ENCODE assay signal across 13 cellular contexts in genomic region chr9:77946969-77947368, GRCh38.
DNase-seq lines count a peak whose midpoint lies in the region; ATAC-seq and TF ChIP-seq lines count a peak whose summit lies in the region.
"Had no signal": no experiment of that assay in that cellular context is flagged by ENCODE, and none has a peak within 500 bp of the region (broad histone marks: within the 10 kb centered on the region; RNA-seq: fewer than 3 reads in every experiment).

No MANE protein-coding gene starts in this region.

- H3K36me3 ChIP-seq in SK-N-SH (replicated peaks in 1 of 2; ENCODE audit: control insufficient read depth in 1 of 2, insufficient read depth in 2 of 2, low read length in 1 of 2) (no peaks in the 10 kb centered on the region), PC-3 (ENCODE audit: low read depth, low read length) (no peaks in the 10 kb centered on the region), tibial artery (no peaks in the 10 kb centered on the region)
- H3K36me3 ChIP-seq: gastrocnemius medialis had no signal

- H3K9me2 ChIP-seq in SK-N-SH (no peaks in the 10 kb centered on the region), PC-3 (replicated peaks; ENCODE audit: low read length) (no peaks in the 10 kb centered on the region)

- H2AFZ ChIP-seq in SK-N-SH (ENCODE audit: low read depth) (no peak overlapping the region), PC-3 (ENCODE audit: low read length) (no peak overlapping the region)

- TF ChIP-seq CTCF in SK-N-SH (IDR thresholded peaks at IDR 0.05), result no peak
- TF ChIP-seq CTCF in PC-3 (conservative IDR thresholded peaks at IDR 0.05; ENCODE audit: low read depth, low read length), result no peak
- no peak for TF ChIP-seq CTCF in tibial artery (IDR thresholded peaks at IDR 0.05)
- TF ChIP-seq CTCF in GM13977 (IDR thresholded peaks at IDR 0.05; ENCODE audit: extremely low read depth, insufficient read depth, missing control alignments), result no peak

- H3K9ac ChIP-seq in SK-N-SH, result no peak overlapping the region
- H3K9ac ChIP-seq in PC-3 (ENCODE audit: low read length), result no peak overlapping the region

- peaks cover 26 to 37% of the 10 kb centered on the region in 2 experiments; a peak in 3 of 4 replicates for H3K4me1 ChIP-seq in SK-N-SH (ENCODE audit: control insufficient read depth in 1 of 2, insufficient read depth in 2 of 2, low read depth in 1 of 2, low read length in 1 of 2)
- H3K4me1 ChIP-seq in PC-3 (ENCODE audit: insufficient read depth, low read length), result peaks cover 8% of the 10 kb centered on the region
- peaks cover 13% of the 10 kb centered on the region for H3K4me1 ChIP-seq in right cardiac atrium (ENCODE audit: control insufficient read depth, insufficient read depth, low read length)
- peaks cover 12 to 94% (median 53%) of the 10 kb centered on the region in 4 donors for H3K4me1 ChIP-seq in tibial artery

- 88% methylated on average over 4 of the region's 4 CpGs for WGBS in SK-N-SH (ENCODE audit: low lambda C conversion rate)
- WGBS in right cardiac atrium, result 60% methylated on average over 4 of the region's 4 CpGs

- in situ Hi-C loops in GM13977 (cut with MboI; ENCODE audit: low pct_unique_long_range_greater_than_20kb, low sequenced_read_pairs, unreplicated experiment), result no loop called here

- H3F3A ChIP-seq in SK-N-SH (replicated peaks; ENCODE audit: insufficient read depth) (peaks cover 10% of the 10 kb centered on the region), PC-3 (ENCODE audit: low read length, unreplicated experiment) (no peaks in the 10 kb centered on the region)

- no peaks in the 10 kb centered on the region for H3K9me3 ChIP-seq in SK-N-SH
- no peaks in the 10 kb centered on the region for H3K9me3 ChIP-seq in PC-3 (ENCODE audit: low read length)
- H3K9me3 ChIP-seq in right cardiac atrium (ENCODE audit: control insufficient read depth, low read length), result no peaks in the 10 kb centered on the region
- H3K9me3 ChIP-seq in tibial artery, result no peaks in the 10 kb centered on the region
- H3K9me3 ChIP-seq: gastrocnemius medialis had no signal

- H3K4me2 ChIP-seq in SK-N-SH (no peak overlapping the region), PC-3 (ENCODE audit: low read length) (no peak overlapping the region)

- intact Hi-C loops in PC-3 (cut with micrococcal nuclease) (no loop called here), right cardiac atrium (cut with DNase I) (no loop called here), tibial artery (cut with DNase I; ENCODE audit: low total_unique reads) (no loop called here)

- CTCF ChIA-PET in SK-N-SH (lab: Yijun Ruan, JAX), result interaction anchor here (1.0 to 1.1 kb wide), 2 partner anchors 9 to 50 kb away, joined by 3 read pairs; no protein-coding TSS in a partner anchor
- CTCF ChIA-PET in PC-3 (lab: Charles Lee), result no interaction called here

- H3K27me3 ChIP-seq in SK-N-SH (ENCODE audit: insufficient read depth) (no peaks in the 10 kb centered on the region), PC-3 (ENCODE audit: low read length) (no peaks in the 10 kb centered on the region), right cardiac atrium (ENCODE audit: control insufficient read depth, insufficient read depth) (no peaks in the 10 kb centered on the region), tibial artery (no peaks in the 10 kb centered on the region)
- H3K27me3 ChIP-seq: gastrocnemius medialis had no signal

- no peak overlapping the region; a peak in 1 of 4 replicates for H3K27ac ChIP-seq in SK-N-SH (ENCODE audit: low read depth in 2 of 2, low read length in 1 of 2)
- no peak overlapping the region for H3K27ac ChIP-seq in PC-3 (ENCODE audit: low read length)
- no peak overlapping the region for H3K27ac ChIP-seq in right cardiac atrium (ENCODE audit: low read length)
- peak overlapping the region; percentile 47 to 54 for H3K27ac ChIP-seq in tibial artery
- H3K27ac ChIP-seq: gastrocnemius medialis had no signal

- no peak for TF ChIP-seq RAD21 in SK-N-SH (IDR thresholded peaks at IDR 0.05; ENCODE audit: low read length)

- no peak overlapping the region for H3K4me3 ChIP-seq in SK-N-SH (ENCODE audit: low read depth in 2 of 2, low read length in 1 of 2)
- no peak overlapping the region for H3K4me3 ChIP-seq in PC-3 (ENCODE audit: low read length)
- H3K4me3 ChIP-seq in right cardiac atrium (ENCODE audit: low read length), result no peak overlapping the region
- H3K4me3 ChIP-seq in tibial artery, result peak overlapping the region in 1 of 2 donors; percentile 11
- H3K4me3 ChIP-seq: gastrocnemius medialis had no signal

- H3K79me2 ChIP-seq in SK-N-SH (ENCODE audit: insufficient read depth) (peaks cover 97% of the 10 kb centered on the region), PC-3 (ENCODE audit: low read length) (no peaks in the 10 kb centered on the region)

- DNase-seq in SK-N-SH (no peak), PC-3 (peak; percentile 5), right cardiac atrium (peak in 2 of 3 donors; percentile 35 to 65), tibial artery (peak in 1 of 2 donors; percentile 45), GM13977 (ENCODE audit: low spot score) (no peak)
- no peak for DNase-seq in activated CD4-positive, alpha-beta T cell treated with anti-CD3 and anti-CD28 coated beads for 4 hours
- no peak for DNase-seq in effector CD4-positive, alpha-beta T cell
- DNase-seq: activated CD4-positive, alpha-beta T cell treated with anti-CD3 and anti-CD28 coated beads, Interleukin-2, amount 50 U/mL, for 4 hours; KG1; midbrain; stimulated activated CD4-positive, alpha-beta T cell treated with anti-CD3 and anti-CD28 coated beads, Interleukin-2, amount 100 ng/mL, for 24 hours had no signal

- POLR2A ChIA-PET in SK-N-SH (lab: Yijun Ruan, JAX), result interaction anchor here (0.6 kb wide), 1 partner anchor 11 kb away, joined by 4 read pairs; no protein-coding TSS in a partner anchor
- POLR2A ChIA-PET in PC-3 (lab: Charles Lee; ENCODE audit: unreplicated experiment), result no interaction called here

- no peak for TF ChIP-seq EP300 in SK-N-SH (IDR thresholded peaks at IDR 0.05; ENCODE audit: borderline replicate concordance in 1 of 2, low read depth in 1 of 2, low read length in 1 of 2)

- ATAC-seq in SK-N-SH treated with all-trans-retinoic acid at 6 μM for 48 hours (peak; percentile 44), PC-3 (peak; percentile 35; the same call in 1 of the 2 replicates), right cardiac atrium (peak; percentile 49 to 57)
- ATAC-seq: gastrocnemius medialis had no signal

- H4K20me1 ChIP-seq in SK-N-SH (ENCODE audit: insufficient read depth) (peaks cover 55% of the 10 kb centered on the region), PC-3 (ENCODE audit: low read length) (no peaks in the 10 kb centered on the region)

- BruUV-seq in PC-3 (replicated peaks; lab: Mats Ljungman, UMichigan), result no TSS peak

TF ChIP-seq in SK-N-SH treated with all-trans-retinoic acid at 6 μM for 48 hours, 23 proteins besides CTCF, POLR2A, EP300 and RAD21 (continues in another document):
- TF ChIP-seq ZFP3 (CRISPR knock-in tag; IDR thresholded peaks at IDR 0.05) (no peak), PPARA (CRISPR knock-in tag; IDR thresholded peaks at IDR 0.05; ENCODE audit: borderline replicate concordance) (no peak), ARNTL (CRISPR knock-in tag; IDR thresholded peaks at IDR 0.05; ENCODE audit: borderline replicate concordance, low read depth) (no peak), CSDC2 (CRISPR knock-in tag; IDR thresholded peaks at IDR 0.05) (no peak), ZFP30 (CRISPR knock-in tag; IDR thresholded peaks at IDR 0.05) (no peak)

TF ChIP-seq in SK-N-SH, 30 proteins besides CTCF, POLR2A, EP300 and RAD21:
- TF ChIP-seq YY1 (IDR thresholded peaks at IDR 0.05; ENCODE audit: low read depth) (no peak), GATA2 (CRISPR knock-in tag; IDR thresholded peaks at IDR 0.05) (no peak), POLR2AphosphoS5 (IDR thresholded peaks at IDR 0.05; ENCODE audit: low read depth, low read length) (no peak), FOSL2 (IDR thresholded peaks at IDR 0.05; ENCODE audit: borderline replicate concordance, low read depth) (no peak), TEAD4 (IDR thresholded peaks at IDR 0.05; ENCODE audit: borderline replicate concordance, insufficient read depth) (no peak), FOXJ3 (CRISPR knock-in tag; IDR thresholded peaks at IDR 0.05) (no peak), ZBTB33 (IDR thresholded peaks at IDR 0.05; ENCODE audit: borderline replicate concordance, low read depth) (no peak), NRF1 (IDR thresholded peaks at IDR 0.05; ENCODE audit: low read depth, low read length) (no peak), MXI1 (IDR thresholded peaks at IDR 0.05; ENCODE audit: low read depth, low read length) (no peak)
- TF ChIP-seq, protein P1, sequence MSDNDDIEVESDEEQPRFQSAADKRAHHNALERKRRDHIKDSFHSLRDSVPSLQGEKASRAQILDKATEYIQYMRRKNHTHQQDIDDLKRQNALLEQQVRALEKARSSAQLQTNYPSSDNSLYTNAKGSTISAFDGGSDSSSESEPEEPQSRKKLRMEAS (IDR thresholded peaks at IDR 0.05; ENCODE audit: low read depth), result no peak

Comparison
In these comparisons a context has a peak if more than half of its experiments do, and no peak if none do; other contexts are left out.
1. DNase-seq: peak in PC-3 (single experiment) and right cardiac atrium (2 of 3); none in SK-N-SH (single experiment), activated CD4-positive, alpha-beta T cell treated with anti-CD3 and anti-CD28 coated beads for 4 hours (0 of 2), effector CD4-positive, alpha-beta T cell (single experiment) and GM13977 (single experiment).
2. H3K27ac ChIP-seq: peak in tibial artery (2 of 2); none in SK-N-SH (0 of 2), PC-3 (single experiment) and right cardiac atrium (single experiment).
3. Peak in every context shown above with its lines, with median percentiles within 50 percentile points of each other: ATAC-seq.